ENCODE assay signal across 8 cellular contexts in the genomic region with DNA sequence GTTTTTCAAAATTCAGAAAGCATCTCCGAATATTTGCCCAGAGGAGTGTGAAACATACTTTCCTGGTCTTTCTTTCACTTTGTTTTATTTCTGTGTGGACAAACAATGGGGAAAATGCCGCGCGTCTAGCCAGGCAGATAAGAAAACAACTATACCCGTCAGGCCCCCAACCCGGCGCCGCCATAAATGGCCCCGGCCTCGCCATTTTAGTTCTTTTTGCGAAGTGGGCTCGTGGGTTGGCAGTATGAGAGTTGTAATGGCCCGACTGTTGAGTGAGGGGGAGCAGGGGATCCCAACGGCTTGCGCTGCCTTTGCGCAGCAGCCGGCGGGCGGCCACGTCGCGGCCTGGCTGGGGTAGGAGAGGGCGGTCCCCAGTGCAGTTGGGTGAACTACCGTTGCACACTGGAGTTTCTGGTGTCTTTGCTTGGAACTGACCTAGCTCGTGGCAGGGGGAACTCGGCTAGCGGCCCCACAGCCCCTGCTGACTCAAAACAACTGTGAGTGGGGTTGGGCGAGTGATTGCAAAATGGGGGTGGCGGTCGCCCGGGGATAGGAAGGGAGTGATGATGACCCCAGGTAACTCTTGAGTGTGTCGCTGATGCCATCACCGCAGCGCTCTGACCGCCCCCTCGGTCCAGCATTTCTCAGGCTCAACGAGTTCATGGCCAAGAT. TPM values are rescaled to one million over a fixed set of nuclear protein-coding genes. Genes with fewer than 3 reads are reported as not detected.
DNase-seq lines count a peak whose midpoint lies in the region; ATAC-seq and TF ChIP-seq lines count a peak whose summit lies in the region.

No MANE protein-coding gene starts in this region.

- no peak for TF ChIP-seq CTCF in colonic mucosa (IDR thresholded peaks at IDR 0.05)

- ATAC-seq in left lobe of liver = peak; percentile 71
- ATAC-seq in HG03565 (IDR thresholded peaks at IDR 0.05; ENCODE audit: unreplicated experiment) = no peak

- DNase-seq in COLO829 (ENCODE audit: low spot score) = peak; percentile 77
- DNase-seq in HAP-1 (ENCODE audit: low spot score in 2 of 2) = peak; percentile 4 to 84
- DNase-seq in NCI-H2227 (lab: John Stamatoyannopoulos, UW; ENCODE audit: unreplicated experiment) = peak; percentile 93
- DNase-seq in activated CD4-positive, alpha-beta T cell treated with anti-CD3 and anti-CD28 coated beads for 4 hours = peak; percentile 80 to 81
- DNase-seq in colonic mucosa = peak; percentile 83
- peak; percentile 81 for DNase-seq in left lobe of liver (ENCODE audit: low spot score)
- DNase-seq in stimulated activated CD4-positive, alpha-beta T cell treated with anti-CD3 and anti-CD28 coated beads, Interleukin-1b, Interleukin-23, amount 100 ng/mL, for 48 hours = peak; percentile 83

- intact Hi-C loops in colonic mucosa (cut with DNase I) = loop anchor here (5.0 kb wide), 2 partner anchors 47 to 63 kb away; no protein-coding TSS in a partner anchor

- H3K27me3 ChIP-seq in HAP-1 (ENCODE audit: low read depth) = no peaks in the 10 kb centered on the region
- H3K27me3 ChIP-seq in colonic mucosa = no peaks in the 10 kb centered on the region

- H3K36me3 ChIP-seq in HAP-1 (replicated peaks) (peaks cover 52% of the 10 kb centered on the region), colonic mucosa (peaks cover 10% of the 10 kb centered on the region)

- H3K4me1 ChIP-seq in HAP-1 (peaks cover 21% of the 10 kb centered on the region), colonic mucosa (peaks cover 23% of the 10 kb centered on the region)

- peak overlapping the region; percentile 99 for H3K9ac ChIP-seq in colonic mucosa (ENCODE audit: low read depth in 2 of 2, low read length in 2 of 2)

- in situ Hi-C loops in HAP-1 (cut with MboI; ENCODE audit: low sequenced_read_pairs) = loop anchor here (5.0 kb wide), 2 partner anchors 98 to 293 kb away; partner anchors contain the start of genes CLIC1 and DDX39B

- H3K27ac ChIP-seq in colonic mucosa = peak overlapping the region; percentile 91

- peak overlapping the region; percentile 100 for H3K4me3 ChIP-seq in HAP-1
- peak overlapping the region; percentile 85 for H3K4me3 ChIP-seq in colonic mucosa

- no peaks in the 10 kb centered on the region for H3K9me3 ChIP-seq in HAP-1
- H3K9me3 ChIP-seq in colonic mucosa = no peaks in the 10 kb centered on the region

RNA-seq across cellular contexts. Expression of gene HSPA1B, which starts 7.3 kb away (rescaled TPM):
- total RNA-seq in colonic mucosa (100 to 1,000 TPM; 278 to 543 TPM), left lobe of liver (50.8 TPM)

RNA-seq across cellular contexts. Expression of gene HSPA1A, which starts 19.5 kb away (rescaled TPM):
- total RNA-seq in colonic mucosa (100 to 1,000 TPM; 248 to 397 TPM), left lobe of liver (89.1 TPM)

RNA-seq across cellular contexts. Expression of gene HSPA1L, which starts 19.8 kb away (rescaled TPM):
- total RNA-seq in colonic mucosa = 1 to 10 TPM in 1 of 2 donors, under 1 TPM in 1; 0.98 to 1.4 TPM
- total RNA-seq in left lobe of liver = 0.60 TPM

RNA-seq across cellular contexts. Expression of gene NEU1, which starts 27.8 kb away (rescaled TPM):
- total RNA-seq in colonic mucosa (10 to 100 TPM; 33.8 to 47.4 TPM), left lobe of liver (20.1 TPM)

RNA-seq across cellular contexts. Expression of gene LSM2, which starts 28.1 kb away (rescaled TPM):
- 10 to 100 TPM; 37.6 to 61.3 TPM for total RNA-seq in colonic mucosa
- total RNA-seq in left lobe of liver = 9.8 TPM
